20 cellular contexts compared by ENCODE assay signal in genomic region chr6:42287756-42288155, GRCh38.
DNase-seq lines count a peak whose midpoint lies in the region; ATAC-seq and FAIRE-seq lines count a peak whose summit lies in the region.
"Had no signal": no experiment of that assay in that cellular context is flagged by ENCODE, and none has a peak within 500 bp of the region (broad histone marks: within the 10 kb centered on the region; RNA-seq: fewer than 3 reads in every experiment).

No MANE protein-coding gene starts in this region.

- H3K9me3 Mint-ChIP-seq in activated CD4-positive, alpha-beta T cell treated with anti-CD3 and anti-CD28 coated beads, Interleukin-2, amount 10 ng/mL, durations not matched to agents 24 days and 14 days: no peaks in the 10 kb centered on the region
- H3K9me3 Mint-ChIP-seq in activated naive CD8-positive, alpha-beta T cell treated with anti-CD3 and anti-CD28 coated beads, Interleukin-2, amount 50 U/mL, for 24 hours: peaks cover 4% of the 10 kb centered on the region
- peaks cover 2% of the 10 kb centered on the region for H3K9me3 Mint-ChIP-seq in activated naive CD8-positive, alpha-beta T cell treated with anti-CD3 and anti-CD28 coated beads for 36 hours
- H3K9me3 Mint-ChIP-seq in central memory CD8-positive, alpha-beta T cell: no peaks in the 10 kb centered on the region
- no peaks in the 10 kb centered on the region for H3K9me3 Mint-ChIP-seq in stimulated activated effector memory CD8-positive, alpha-beta T cell treated with anti-CD3 and anti-CD28 coated beads, Interleukin-12 subunit alpha, Interleukin-12 subunit beta, amount 100 ng/mL, for 72 hours

- peaks cover 25% of the 10 kb centered on the region for H3K36me3 Mint-ChIP-seq in activated CD4-positive, alpha-beta T cell treated with anti-CD3 and anti-CD28 coated beads, Interleukin-2, amount 10 ng/mL, durations not matched to agents 24 days and 14 days (ENCODE audit: low read depth)
- peaks cover 2% of the 10 kb centered on the region for H3K36me3 Mint-ChIP-seq in activated naive CD8-positive, alpha-beta T cell treated with anti-CD3 and anti-CD28 coated beads, Interleukin-2, amount 50 U/mL, for 24 hours (ENCODE audit: low read depth)
- H3K36me3 Mint-ChIP-seq in activated naive CD8-positive, alpha-beta T cell treated with anti-CD3 and anti-CD28 coated beads for 36 hours: peaks cover 10% of the 10 kb centered on the region
- peaks cover 16% of the 10 kb centered on the region for H3K36me3 Mint-ChIP-seq in central memory CD8-positive, alpha-beta T cell (ENCODE audit: insufficient read depth)
- peaks cover 46% of the 10 kb centered on the region for H3K36me3 Mint-ChIP-seq in stimulated activated effector memory CD8-positive, alpha-beta T cell treated with anti-CD3 and anti-CD28 coated beads, Interleukin-12 subunit alpha, Interleukin-12 subunit beta, amount 100 ng/mL, for 72 hours

- peak overlapping the region; percentile 68 for H3K27ac Mint-ChIP-seq in activated CD4-positive, alpha-beta T cell treated with anti-CD3 and anti-CD28 coated beads, Interleukin-2, amount 10 ng/mL, durations not matched to agents 24 days and 14 days
- H3K27ac Mint-ChIP-seq in activated naive CD8-positive, alpha-beta T cell treated with anti-CD3 and anti-CD28 coated beads, Interleukin-2, amount 50 U/mL, for 24 hours: peak overlapping the region; percentile 1
- no peak overlapping the region for H3K27ac Mint-ChIP-seq in activated naive CD8-positive, alpha-beta T cell treated with anti-CD3 and anti-CD28 coated beads for 36 hours
- peak overlapping the region; percentile 0 for H3K27ac Mint-ChIP-seq in central memory CD8-positive, alpha-beta T cell (ENCODE audit: low read depth)
- H3K27ac Mint-ChIP-seq in stimulated activated effector memory CD8-positive, alpha-beta T cell treated with anti-CD3 and anti-CD28 coated beads, Interleukin-12 subunit alpha, Interleukin-12 subunit beta, amount 100 ng/mL, for 72 hours: peak overlapping the region; percentile 79

- peaks cover 17% of the 10 kb centered on the region for H3K4me1 Mint-ChIP-seq in activated CD4-positive, alpha-beta T cell treated with anti-CD3 and anti-CD28 coated beads, Interleukin-2, amount 10 ng/mL, durations not matched to agents 24 days and 14 days
- H3K4me1 Mint-ChIP-seq in activated naive CD8-positive, alpha-beta T cell treated with anti-CD3 and anti-CD28 coated beads, Interleukin-2, amount 50 U/mL, for 24 hours: peaks cover 22% of the 10 kb centered on the region
- H3K4me1 Mint-ChIP-seq in activated naive CD8-positive, alpha-beta T cell treated with anti-CD3 and anti-CD28 coated beads for 36 hours: peaks cover 15% of the 10 kb centered on the region
- peaks cover 46% of the 10 kb centered on the region for H3K4me1 Mint-ChIP-seq in central memory CD8-positive, alpha-beta T cell
- H3K4me1 Mint-ChIP-seq in stimulated activated effector memory CD8-positive, alpha-beta T cell treated with anti-CD3 and anti-CD28 coated beads, Interleukin-12 subunit alpha, Interleukin-12 subunit beta, amount 100 ng/mL, for 72 hours: peaks cover 40% of the 10 kb centered on the region

- H3K4me3 Mint-ChIP-seq in activated CD4-positive, alpha-beta T cell treated with anti-CD3 and anti-CD28 coated beads, Interleukin-2, amount 10 ng/mL, durations not matched to agents 24 days and 14 days: no peak overlapping the region
- H3K4me3 Mint-ChIP-seq in activated naive CD8-positive, alpha-beta T cell treated with anti-CD3 and anti-CD28 coated beads, Interleukin-2, amount 50 U/mL, for 24 hours: no peak overlapping the region
- H3K4me3 Mint-ChIP-seq in activated naive CD8-positive, alpha-beta T cell treated with anti-CD3 and anti-CD28 coated beads for 36 hours: no peak overlapping the region
- H3K4me3 Mint-ChIP-seq in central memory CD8-positive, alpha-beta T cell: no peak overlapping the region
- no peak overlapping the region for H3K4me3 Mint-ChIP-seq in stimulated activated effector memory CD8-positive, alpha-beta T cell treated with anti-CD3 and anti-CD28 coated beads, Interleukin-12 subunit alpha, Interleukin-12 subunit beta, amount 100 ng/mL, for 72 hours
- H3K4me3 Mint-ChIP-seq: CD14-positive monocyte, H9 had no signal

- no peaks in the 10 kb centered on the region for H3K27me3 Mint-ChIP-seq in activated CD4-positive, alpha-beta T cell treated with anti-CD3 and anti-CD28 coated beads, Interleukin-2, amount 10 ng/mL, durations not matched to agents 24 days and 14 days
- no peaks in the 10 kb centered on the region for H3K27me3 Mint-ChIP-seq in activated naive CD8-positive, alpha-beta T cell treated with anti-CD3 and anti-CD28 coated beads, Interleukin-2, amount 50 U/mL, for 24 hours
- H3K27me3 Mint-ChIP-seq in activated naive CD8-positive, alpha-beta T cell treated with anti-CD3 and anti-CD28 coated beads for 36 hours: no peaks in the 10 kb centered on the region
- H3K27me3 Mint-ChIP-seq in central memory CD8-positive, alpha-beta T cell: no peaks in the 10 kb centered on the region

- no peak for DNase-seq in activated CD4-positive, alpha-beta T cell treated with anti-CD3 and anti-CD28 coated beads, Interleukin-2, amount 10 ng/mL, durations not matched to agents 24 days and 14 days
- DNase-seq in activated CD4-positive, alpha-beta T cell treated with anti-CD3 and anti-CD28 coated beads, Interleukin-2, amount 50 U/mL, for 1 hour: no peak
- DNase-seq in activated naive CD8-positive, alpha-beta T cell treated with anti-CD3 and anti-CD28 coated beads, Interleukin-2, amount 50 U/mL, for 24 hours: no peak
- DNase-seq in activated naive CD8-positive, alpha-beta T cell treated with anti-CD3 and anti-CD28 coated beads for 36 hours: no peak
- no peak for DNase-seq in central memory CD8-positive, alpha-beta T cell (ENCODE audit: low spot score in 2 of 2)
- no peak for DNase-seq in stimulated activated effector memory CD8-positive, alpha-beta T cell treated with anti-CD3 and anti-CD28 coated beads, Interleukin-12 subunit alpha, Interleukin-12 subunit beta, amount 100 ng/mL, for 72 hours (ENCODE audit: low spot score in 2 of 2)
- DNase-seq in RCC 7860 (ENCODE audit: low spot score): no peak
- DNase-seq: 8988T, Calu3, EL, H9, NCI-H1417 treated with DMSO at 0.1 percent for 48 hours, NCI-H187 treated with DMSO at 0.1 percent for 48 hours, NCI-H2227 treated with DMSO at 0.1 percent for 48 hours, NCI-H510A treated with DMSO at 0.1 percent for 48 hours, NCI-H82, RPMI8226 had no signal

- ATAC-seq in activated naive CD8-positive, alpha-beta T cell treated with anti-CD3 and anti-CD28 coated beads, Interleukin-2, amount 50 U/mL, for 24 hours: peak; percentile 46
- ATAC-seq in central memory CD8-positive, alpha-beta T cell (replicated peaks; ENCODE audit: extremely low read depth, poor library complexity, severe bottlenecking): no peak
- no peak for ATAC-seq in stimulated activated effector memory CD8-positive, alpha-beta T cell treated with anti-CD3 and anti-CD28 coated beads, Interleukin-12 subunit alpha, Interleukin-12 subunit beta, amount 100 ng/mL, for 72 hours
- ATAC-seq in HG03457 (IDR thresholded peaks at IDR 0.05; ENCODE audit: unreplicated experiment): no peak
- ATAC-seq: GM12878 had no signal

- FAIRE-seq in RCC 7860 (lab: Jason Lieb, UNC): no peak
- FAIRE-seq: GM12878 had no signal

- intact Hi-C loops in activated CD4-positive, alpha-beta T cell treated with anti-CD3 and anti-CD28 coated beads, Interleukin-2, amount 10 ng/mL, durations not matched to agents 24 days and 14 days (cut with micrococcal nuclease): no loop called here
